ENCODE assay signal across 10 cellular contexts in the genomic region with DNA sequence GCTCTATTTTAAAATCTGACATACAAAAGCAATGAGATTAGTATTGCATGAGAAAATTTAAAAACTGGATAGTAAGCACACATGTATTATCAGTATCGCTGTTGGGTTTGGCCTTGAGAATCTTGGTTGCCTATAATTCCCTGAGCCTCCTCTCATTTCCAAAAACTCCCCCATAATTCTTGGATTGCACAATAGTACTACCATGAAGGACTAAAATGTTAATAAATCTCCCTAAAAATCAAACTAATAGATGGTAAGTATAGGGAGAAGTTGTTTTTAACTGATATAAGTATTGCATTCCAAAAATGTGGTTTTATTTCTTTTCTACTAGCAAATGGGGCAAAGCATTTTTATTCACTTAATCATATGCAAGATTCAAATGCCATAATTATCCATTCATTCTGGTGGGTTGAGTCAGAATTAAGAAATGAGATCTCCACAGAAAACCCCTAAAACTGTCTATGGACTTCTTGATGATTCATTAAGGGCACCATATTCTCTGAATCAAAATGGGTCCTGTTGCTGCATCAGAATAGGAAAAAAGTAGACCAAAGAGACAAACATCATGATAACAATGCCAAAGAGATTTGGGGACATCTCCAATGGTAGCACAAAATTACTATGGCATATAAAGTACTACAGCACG. TPM values are rescaled to one million over a fixed set of nuclear protein-coding genes. Genes with fewer than 3 reads are reported as not detected.
DNase-seq lines count a peak whose midpoint lies in the region; ATAC-seq, FAIRE-seq and TF ChIP-seq lines count a peak whose summit lies in the region.
"Had no signal": no experiment of that assay in that cellular context is flagged by ENCODE, and none has a peak within 500 bp of the region (broad histone marks: within the 10 kb centered on the region; RNA-seq: fewer than 3 reads in every experiment).

No MANE protein-coding gene starts in this region.

- no peak overlapping the region for H3K4me3 Mint-ChIP-seq in activated naive CD8-positive, alpha-beta T cell treated with anti-CD3 and anti-CD28 coated beads, Interleukin-2, amount 10 ng/mL, durations not matched to agents 7 days and 5 days

- H3K79me2 ChIP-seq in keratinocyte (ENCODE audit: control insufficient read depth, insufficient read depth, low read length) = no peaks in the 10 kb centered on the region

- DNase-seq in A172 (ENCODE audit: low spot score) (peak; percentile 72), GM03348 (ENCODE audit: low spot score) (peak; percentile 57), keratinocyte (ENCODE audit: low read depth, low spot score) (no peak), OCI-M1 (lab: John Stamatoyannopoulos, UW) (no peak), ACHN (no peak)
- DNase-seq in activated naive CD8-positive, alpha-beta T cell treated with anti-CD3 and anti-CD28 coated beads, Interleukin-2, amount 10 ng/mL, durations not matched to agents 7 days and 5 days = no peak
- DNase-seq in activated effector memory CD4-positive, alpha-beta T cell treated with anti-CD3 and anti-CD28 coated beads, Interleukin-2, amount 50 U/mL, for 16 hours = no peak
- DNase-seq: COR-L47, WERI-Rb-1 had no signal

- H3K27me3 Mint-ChIP-seq in activated naive CD8-positive, alpha-beta T cell treated with anti-CD3 and anti-CD28 coated beads, Interleukin-2, amount 10 ng/mL, durations not matched to agents 7 days and 5 days = no peaks in the 10 kb centered on the region

- no peak overlapping the region for H3K9ac ChIP-seq in keratinocyte (ENCODE audit: control insufficient read depth, extremely low read depth, insufficient read depth, low read length)

- H2AFZ ChIP-seq in keratinocyte (ENCODE audit: control insufficient read depth, low read length) = no peak overlapping the region

- no peak for TF ChIP-seq CTCF in keratinocyte (optimal IDR thresholded peaks at IDR 0.05 in 1 of 3, IDR thresholded peaks at IDR 0.05 in 1 of 3, conservative IDR thresholded peaks at IDR 0.05 in 1 of 3; ENCODE audit: extremely low read depth in 1 of 3, insufficient read depth in 2 of 3, low read length in 3 of 3)

- H3K9me3 Mint-ChIP-seq in activated naive CD8-positive, alpha-beta T cell treated with anti-CD3 and anti-CD28 coated beads, Interleukin-2, amount 10 ng/mL, durations not matched to agents 7 days and 5 days = no peaks in the 10 kb centered on the region

- FAIRE-seq in keratinocyte (lab: Jason Lieb, UNC) = no peak

- no peaks in the 10 kb centered on the region for H3K27me3 ChIP-seq in keratinocyte (ENCODE audit: control insufficient read depth, extremely low read depth, insufficient read depth, low read length)

- H3K36me3 ChIP-seq in keratinocyte (ENCODE audit: control insufficient read depth in 2 of 2, extremely low read depth in 1 of 2, insufficient read depth in 2 of 2, low read length in 2 of 2) = no peaks in the 10 kb centered on the region
- H3K36me3 ChIP-seq: WERI-Rb-1 had no signal

- in situ Hi-C loops in ACHN (cut with HindIII; ENCODE audit: low pct_ligation_motif_present, low pct_unique_long_range_greater_than_20kb, low sequenced_read_pairs) = no loop called here

- H3K9me1 ChIP-seq in keratinocyte (ENCODE audit: control insufficient read depth, extremely low read depth, insufficient read depth, low read length) = no peaks in the 10 kb centered on the region

- POLR2A ChIA-PET in activated naive CD8-positive, alpha-beta T cell treated with anti-CD3 and anti-CD28 coated beads, Interleukin-2, amount 10 ng/mL, durations not matched to agents 7 days and 5 days (lab: Charles Lee) = interaction anchor here (3.9 kb wide), 1 partner anchor 12 kb away, joined by 25 read pairs; a partner anchor contains a TSS

- H3K4me2 ChIP-seq in keratinocyte (ENCODE audit: control insufficient read depth, extremely low read depth, insufficient read depth, low read depth, low read length) = no peak overlapping the region

- H3K27ac ChIP-seq in keratinocyte (ENCODE audit: control insufficient read depth, insufficient read depth, low read length) = peak overlapping the region; percentile 96
- H3K27ac ChIP-seq: WERI-Rb-1 had no signal

- H3K36me3 Mint-ChIP-seq in activated naive CD8-positive, alpha-beta T cell treated with anti-CD3 and anti-CD28 coated beads, Interleukin-2, amount 10 ng/mL, durations not matched to agents 7 days and 5 days = peaks cover 17% of the 10 kb centered on the region

- dilution Hi-C loops in keratinocyte (cut with MboI; ENCODE audit: extremely low pct_ligation_motif_present, low sequenced_read_pairs) = no loop called here

- H3K4me3 ChIP-seq in keratinocyte (ENCODE audit: control insufficient read depth in 2 of 3, extremely low read depth in 1 of 3, insufficient read depth in 2 of 3, low read depth in 1 of 3, low read length in 3 of 3) = no peak overlapping the region

- no peaks in the 10 kb centered on the region for H3K9me3 ChIP-seq in keratinocyte (ENCODE audit: control insufficient read depth, low read depth, low read length)

- peaks cover 45% of the 10 kb centered on the region for H3K4me1 ChIP-seq in keratinocyte (ENCODE audit: control insufficient read depth, extremely low read depth, insufficient read depth, low read length)

- no peak for ATAC-seq in activated naive CD8-positive, alpha-beta T cell treated with anti-CD3 and anti-CD28 coated beads, Interleukin-2, amount 10 ng/mL, durations not matched to agents 7 days and 5 days (ENCODE audit: low read depth)
- no peak for ATAC-seq in GM21723 (IDR thresholded peaks at IDR 0.05; ENCODE audit: unreplicated experiment)

- H3K27ac Mint-ChIP-seq in activated naive CD8-positive, alpha-beta T cell treated with anti-CD3 and anti-CD28 coated beads, Interleukin-2, amount 10 ng/mL, durations not matched to agents 7 days and 5 days = peak overlapping the region; percentile 78

- H3K4me1 Mint-ChIP-seq in activated naive CD8-positive, alpha-beta T cell treated with anti-CD3 and anti-CD28 coated beads, Interleukin-2, amount 10 ng/mL, durations not matched to agents 7 days and 5 days = peaks cover 39% of the 10 kb centered on the region

- H4K20me1 ChIP-seq in keratinocyte (ENCODE audit: control insufficient read depth, extremely low read depth, insufficient read depth, low read length) = no peaks in the 10 kb centered on the region

RNA-seq across cellular contexts. Expression of a gene that starts 10.3 kb away (rescaled TPM):
- total RNA-seq in A172 (2014; rRNA removed; shearing (Covaris generic)) = 4,251 and 5,299 TPM in 2 replicates
- total RNA-seq in activated naive CD8-positive, alpha-beta T cell treated with anti-CD3 and anti-CD28 coated beads, Interleukin-2, amount 10 ng/mL, durations not matched to agents 7 days and 5 days = 1,000 to 10,000 TPM; 1,681 to 1,738 TPM
- polyA plus RNA-seq in keratinocyte = 341 to 1,147 TPM (median 495 TPM) in 3 replicates
- polyA plus RNA-seq in keratinocyte (2011; ENCODE audit: low read depth) = 56.4 TPM
- polyA plus RNA-seq in keratinocyte (2011; cell fraction: cytosol; rRNA removed) = 552 and 735 TPM in 2 replicates
- polyA plus RNA-seq in keratinocyte (2011; cell fraction: nucleus; rRNA removed) = 325 and 358 TPM in 2 replicates
- polyA plus RNA-seq in keratinocyte (2012; ENCODE audit: low replicate concordance) = 57.6 and 1,089 TPM in 2 replicates
- polyA minus RNA-seq in keratinocyte = 460 to 1,179 TPM (median 477 TPM) in 3 replicates
- polyA minus RNA-seq in keratinocyte (2011; cell fraction: cytosol; rRNA and poly(A)+ RNA removed) = 1,163 TPM
- 188 and 237 TPM in 2 replicates for polyA minus RNA-seq in keratinocyte (2011; cell fraction: nucleus; rRNA and poly(A)+ RNA removed)

RNA-seq across cellular contexts. Expression of a gene that starts 16.3 kb away (rescaled TPM):
- 4.3 and 5.9 TPM in 2 replicates for total RNA-seq in A172 (2014; rRNA removed; shearing (Covaris generic))
- total RNA-seq in activated naive CD8-positive, alpha-beta T cell treated with anti-CD3 and anti-CD28 coated beads, Interleukin-2, amount 10 ng/mL, durations not matched to agents 7 days and 5 days = 10 to 100 TPM; 15.3 to 17.1 TPM
- 2.3 to 6.6 TPM (median 3.3 TPM) in 3 replicates for polyA plus RNA-seq in keratinocyte
- 1.4 TPM for polyA plus RNA-seq in keratinocyte (2011; ENCODE audit: low read depth)
- polyA plus RNA-seq in keratinocyte (2011; cell fraction: cytosol; rRNA removed) = 1.2 and 4.0 TPM in 2 replicates
- 3.2 and 3.9 TPM in 2 replicates for polyA plus RNA-seq in keratinocyte (2011; cell fraction: nucleus; rRNA removed)
- polyA plus RNA-seq in keratinocyte (2012; ENCODE audit: low replicate concordance) = 0.95 and 3.1 TPM in 2 replicates
- polyA minus RNA-seq in keratinocyte = 1.9 to 5.4 TPM (median 2.1 TPM) in 3 replicates
- polyA minus RNA-seq in keratinocyte (2011; cell fraction: cytosol; rRNA and poly(A)+ RNA removed) = 0.77 TPM
- 3.3 and 7.8 TPM in 2 replicates for polyA minus RNA-seq in keratinocyte (2011; cell fraction: nucleus; rRNA and poly(A)+ RNA removed)

Comparison
In these comparisons a context has a peak if more than half of its experiments do, and no peak if none do; other contexts are left out.
1. DNase-seq: peak in A172 (single experiment) and GM03348 (single experiment); none in activated naive CD8-positive, alpha-beta T cell treated with anti-CD3 and anti-CD28 coated beads, Interleukin-2, amount 10 ng/mL, durations not matched to agents 7 days and 5 days (single experiment), keratinocyte (single experiment), activated effector memory CD4-positive, alpha-beta T cell treated with anti-CD3 and anti-CD28 coated beads, Interleukin-2, amount 50 U/mL, for 16 hours (single experiment), OCI-M1 (single experiment) and ACHN (single experiment).